ENCODE assay signal across 18 cellular contexts in genomic region chr14:90204516-90204915, GRCh38.
"Had no signal": no experiment of that assay in that cellular context is flagged by ENCODE, and none has a peak within 500 bp of the region (broad histone marks: within the 10 kb centered on the region; RNA-seq: fewer than 3 reads in every experiment).

No MANE protein-coding gene starts in this region.

- H3K36me3 ChIP-seq: prostate gland, tibial nerve had no signal

- H3K4me1 ChIP-seq: prostate gland, tibial nerve had no signal

- H3K27me3 Mint-ChIP-seq: activated CD4-positive, alpha-beta T cell treated with anti-CD3 and anti-CD28 coated beads for 36 hours had no signal

- H3K4me2 ChIP-seq: hepatocyte had no signal

- H3K27me3 ChIP-seq: hepatocyte, tibial nerve had no signal

- H3K4me1 Mint-ChIP-seq: activated CD4-positive, alpha-beta T cell treated with anti-CD3 and anti-CD28 coated beads for 36 hours; activated naive CD8-positive, alpha-beta T cell treated with anti-CD3 and anti-CD28 coated beads for 36 hours; memory B cell; naive B cell; neural crest cell had no signal

- H3K4me3 ChIP-seq: hepatocyte, mucosa of descending colon, prostate gland, skin epidermis, tibial nerve had no signal

- H2AFZ ChIP-seq: hepatocyte had no signal

- H3K36me3 Mint-ChIP-seq: activated CD4-positive, alpha-beta memory T cell treated with anti-CD3 and anti-CD28 coated beads for 36 hours; activated naive CD8-positive, alpha-beta T cell treated with anti-CD3 and anti-CD28 coated beads for 36 hours; memory B cell; naive B cell had no signal

- H3K27ac ChIP-seq: hepatocyte, prostate gland, skin epidermis, tibial nerve had no signal

- H3K9me3 ChIP-seq: mucosa of descending colon, prostate gland had no signal

- H3K4me3 Mint-ChIP-seq: activated CD4-positive, alpha-beta memory T cell treated with anti-CD3 and anti-CD28 coated beads for 36 hours; activated CD4-positive, alpha-beta T cell treated with anti-CD3 and anti-CD28 coated beads for 36 hours; activated naive CD8-positive, alpha-beta T cell treated with anti-CD3 and anti-CD28 coated beads for 36 hours; effector memory CD8-positive, alpha-beta T cell; memory B cell; naive B cell; neural crest cell; stimulated activated naive CD8-positive, alpha-beta T cell treated with anti-CD3 and anti-CD28 coated beads, Interleukin-15, Interleukin-2, amounts not matched to agents 100 ng/mL and 50 ng/mL, for 24 hours; WTC11 had no signal

- H3K27ac Mint-ChIP-seq: activated CD4-positive, alpha-beta memory T cell treated with anti-CD3 and anti-CD28 coated beads for 36 hours; activated CD4-positive, alpha-beta T cell treated with anti-CD3 and anti-CD28 coated beads for 36 hours; activated naive CD8-positive, alpha-beta T cell treated with anti-CD3 and anti-CD28 coated beads for 36 hours; effector memory CD8-positive, alpha-beta T cell; memory B cell; naive B cell; stimulated activated naive CD8-positive, alpha-beta T cell treated with anti-CD3 and anti-CD28 coated beads, Interleukin-15, Interleukin-2, amounts not matched to agents 100 ng/mL and 50 ng/mL, for 24 hours; WTC11 had no signal

- DNase-seq: activated CD4-positive, alpha-beta memory T cell treated with anti-CD3 and anti-CD28 coated beads for 36 hours; activated CD4-positive, alpha-beta T cell treated with anti-CD3 and anti-CD28 coated beads for 36 hours; activated naive CD8-positive, alpha-beta T cell treated with anti-CD3 and anti-CD28 coated beads for 36 hours; activated T-cell treated with anti-CD3 and anti-CD28 coated beads for 4 hours; amniotic stem cell; effector memory CD8-positive, alpha-beta T cell; foreskin fibroblast; mucosa of descending colon; naive B cell; right cardiac atrium had no signal
